ENCODE assay signal across 8 cellular contexts in the genomic region with DNA sequence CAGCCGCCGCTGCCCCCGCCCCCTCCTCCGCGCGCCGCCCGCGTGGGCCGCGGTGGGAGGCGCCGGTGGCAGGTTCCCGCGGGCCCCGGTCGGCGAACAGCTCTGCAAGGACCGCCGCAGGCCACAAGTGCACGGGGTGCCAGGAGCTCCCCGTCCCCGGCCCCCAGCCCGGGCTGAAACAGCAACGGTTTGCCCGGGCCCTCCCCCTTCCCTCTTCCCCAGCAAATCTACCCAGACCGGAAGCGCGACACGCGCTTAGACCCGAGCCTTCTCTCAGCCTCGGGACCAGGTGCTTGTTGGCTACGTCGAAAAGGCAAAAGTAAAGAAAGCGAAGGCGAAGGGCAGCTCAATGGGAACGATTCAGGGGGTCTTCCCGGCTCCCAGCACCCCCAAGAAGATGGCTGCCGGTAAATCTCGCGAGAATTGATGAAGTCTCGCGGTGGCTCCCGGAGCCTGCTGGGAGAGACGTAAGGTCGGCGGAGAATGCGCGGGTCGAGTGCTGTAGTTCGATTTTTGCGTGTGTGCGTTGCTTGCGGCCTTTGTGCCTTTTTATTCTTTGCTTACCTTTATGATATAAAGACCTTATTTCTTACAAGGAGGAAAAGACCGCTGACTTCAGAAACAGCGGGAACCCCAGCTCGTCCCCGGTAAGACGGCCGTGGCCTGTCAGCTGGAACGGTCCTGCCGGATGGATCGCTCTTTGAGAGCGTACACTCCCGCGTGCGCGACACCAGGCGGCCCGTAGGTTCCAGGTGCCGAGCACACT. TPM values are rescaled to one million over a fixed set of nuclear protein-coding genes. Genes with fewer than 3 reads are reported as not detected.
DNase-seq lines count a peak whose midpoint lies in the region; TF ChIP-seq lines count a peak whose summit lies in the region.

A gene with protein sequence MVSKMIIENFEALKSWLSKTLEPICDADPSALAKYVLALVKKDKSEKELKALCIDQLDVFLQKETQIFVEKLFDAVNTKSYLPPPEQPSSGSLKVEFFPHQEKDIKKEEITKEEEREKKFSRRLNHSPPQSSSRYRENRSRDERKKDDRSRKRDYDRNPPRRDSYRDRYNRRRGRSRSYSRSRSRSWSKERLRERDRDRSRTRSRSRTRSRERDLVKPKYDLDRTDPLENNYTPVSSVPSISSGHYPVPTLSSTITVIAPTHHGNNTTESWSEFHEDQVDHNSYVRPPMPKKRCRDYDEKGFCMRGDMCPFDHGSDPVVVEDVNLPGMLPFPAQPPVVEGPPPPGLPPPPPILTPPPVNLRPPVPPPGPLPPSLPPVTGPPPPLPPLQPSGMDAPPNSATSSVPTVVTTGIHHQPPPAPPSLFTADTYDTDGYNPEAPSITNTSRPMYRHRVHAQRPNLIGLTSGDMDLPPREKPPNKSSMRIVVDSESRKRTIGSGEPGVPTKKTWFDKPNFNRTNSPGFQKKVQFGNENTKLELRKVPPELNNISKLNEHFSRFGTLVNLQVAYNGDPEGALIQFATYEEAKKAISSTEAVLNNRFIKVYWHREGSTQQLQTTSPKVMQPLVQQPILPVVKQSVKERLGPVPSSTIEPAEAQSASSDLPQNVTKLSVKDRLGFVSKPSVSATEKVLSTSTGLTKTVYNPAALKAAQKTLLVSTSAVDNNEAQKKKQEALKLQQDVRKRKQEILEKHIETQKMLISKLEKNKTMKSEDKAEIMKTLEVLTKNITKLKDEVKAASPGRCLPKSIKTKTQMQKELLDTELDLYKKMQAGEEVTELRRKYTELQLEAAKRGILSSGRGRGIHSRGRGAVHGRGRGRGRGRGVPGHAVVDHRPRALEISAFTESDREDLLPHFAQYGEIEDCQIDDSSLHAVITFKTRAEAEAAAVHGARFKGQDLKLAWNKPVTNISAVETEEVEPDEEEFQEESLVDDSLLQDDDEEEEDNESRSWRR (minus strand): TSS at position 425 of the 766 bp plus-strand sequence. CDS start 481 bp downstream, outside the sequence.

- H3K4me3 ChIP-seq in H7 (ENCODE audit: insufficient read depth, low read depth, low read length), result peak within 1 kb of the TSS; percentile 87
- H3K4me3 ChIP-seq in fibroblast of villous mesenchyme (ENCODE audit: low read depth, low read length), result peak within 1 kb of the TSS; percentile 91
- peak within 1 kb of the TSS; percentile 87 to 98 for H3K4me3 ChIP-seq in stomach smooth muscle (ENCODE audit: low read length in 2 of 2)

- peak; percentile 96 for DNase-seq in ELF-1 (ENCODE audit: low read depth, low spot score)
- peak; percentile 87 for DNase-seq in H7
- DNase-seq in M059J (ENCODE audit: low read depth), result peak; percentile 90
- peak; percentile 68 for DNase-seq in SHP77 treated with DMSO at 0.1 percent for 48 hours (lab: John Stamatoyannopoulos, UW)
- peak; percentile 95 for DNase-seq in activated effector memory CD4-positive, alpha-beta T cell treated with anti-CD3 and anti-CD28 coated beads, Interleukin-2, amount 50 U/mL, for 16 hours
- peak; percentile 95 for DNase-seq in fibroblast of villous mesenchyme (ENCODE audit: low read depth)
- peak; percentile 96 for DNase-seq in neural crest cell (ENCODE audit: low read depth, low spot score)

- H3K27ac ChIP-seq in stomach smooth muscle (ENCODE audit: low read length), result peak within 1 kb of the TSS; percentile 84

- no peaks in the 10 kb centered on the region for H3K27me3 Mint-ChIP-seq in neural crest cell (ENCODE audit: low read depth)

- no peaks in the 10 kb centered on the region for H3K9me3 ChIP-seq in stomach smooth muscle (ENCODE audit: control insufficient read depth in 2 of 2, low read length in 2 of 2)

- H3K9ac ChIP-seq in stomach smooth muscle (ENCODE audit: low read length in 2 of 2), result peak within 1 kb of the TSS; percentile 96 to 100

- peaks cover 35% of the 10 kb centered on the region for H3K4me1 Mint-ChIP-seq in neural crest cell

- H3K27ac Mint-ChIP-seq in neural crest cell (ENCODE audit: unreplicated experiment), result peak within 1 kb of the TSS; percentile 99

- H3K4me3 Mint-ChIP-seq in neural crest cell, result peak within 1 kb of the TSS; percentile 96

- H3K36me3 Mint-ChIP-seq in neural crest cell (ENCODE audit: low read depth), result no peaks in the 10 kb centered on the region

- peaks cover 20% of the 10 kb centered on the region for H3K4me1 ChIP-seq in stomach smooth muscle (ENCODE audit: control insufficient read depth, insufficient read depth, low read length)

- TF ChIP-seq CTCF in fibroblast of villous mesenchyme (IDR thresholded peaks at IDR 0.05; ENCODE audit: insufficient read depth, low read depth, low read length) (peak; percentile 14), neural crest cell (conservative IDR thresholded peaks at IDR 0.05) (no peak)

- no peaks in the 10 kb centered on the region for H3K36me3 ChIP-seq in H7 (replicated peaks; ENCODE audit: control insufficient read depth, insufficient read depth, low read length)
- H3K36me3 ChIP-seq in stomach smooth muscle (ENCODE audit: control insufficient read depth in 2 of 2, insufficient read depth in 2 of 2, low read length in 2 of 2), result no peaks in the 10 kb centered on the region

- H3K27me3 ChIP-seq in H7 (ENCODE audit: control insufficient read depth, insufficient read depth, low read length), result no peaks in the 10 kb centered on the region
- H3K27me3 ChIP-seq in stomach smooth muscle (ENCODE audit: control insufficient read depth in 1 of 2, insufficient read depth in 2 of 2, low read length in 2 of 2), result no peaks in the 10 kb centered on the region

- H3K9me3 Mint-ChIP-seq in neural crest cell, result no peaks in the 10 kb centered on the region

RNA-seq across cellular contexts. Expression of the gene that starts here (rescaled TPM):
- 37.9 and 50.0 TPM in 2 replicates for total RNA-seq in H7 (2014; rRNA removed; shearing (Covaris generic))
- total RNA-seq in M059J (2014; rRNA removed; shearing (Covaris generic)), result 15.3 and 19.8 TPM in 2 replicates
- total RNA-seq in fibroblast of villous mesenchyme (35.1 and 50.5 TPM in 2 replicates), neural crest cell (78.1 and 81.2 TPM in 2 replicates)

Comparison
In these comparisons a context has a peak if more than half of its experiments do, and no peak if none do; other contexts are left out.
1. Peak in every context shown above with its lines: DNase-seq, H3K4me3 ChIP-seq and H3K27ac ChIP-seq.